In the genomic region with DNA sequence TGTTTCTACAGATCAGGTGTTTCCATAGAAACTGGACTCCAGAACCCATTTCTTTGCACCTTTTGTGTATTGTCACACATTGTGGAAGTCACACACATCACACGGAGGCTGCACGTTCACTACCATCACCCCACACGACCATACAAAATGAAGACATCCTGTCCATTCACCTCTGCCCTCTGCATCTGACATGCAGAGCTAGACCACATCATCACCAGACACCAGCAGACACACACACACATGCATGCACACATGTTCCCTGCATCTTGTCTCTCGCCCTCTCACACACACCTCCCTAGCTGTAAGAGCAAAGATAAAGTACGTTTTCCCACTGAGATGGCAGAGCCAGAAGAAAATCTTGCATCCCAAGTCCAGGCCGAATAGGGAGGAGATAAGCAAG, we compare ENCODE assay signal across 1 cellular context.
TF ChIP-seq lines count a peak whose summit lies in the region.

No MANE protein-coding gene starts in this region.

TF ChIP-seq in GM23338, 12 proteins besides CTCF, POLR2A, EP300 and RAD21 (continued from another document):
- TF ChIP-seq, protein P1, sequence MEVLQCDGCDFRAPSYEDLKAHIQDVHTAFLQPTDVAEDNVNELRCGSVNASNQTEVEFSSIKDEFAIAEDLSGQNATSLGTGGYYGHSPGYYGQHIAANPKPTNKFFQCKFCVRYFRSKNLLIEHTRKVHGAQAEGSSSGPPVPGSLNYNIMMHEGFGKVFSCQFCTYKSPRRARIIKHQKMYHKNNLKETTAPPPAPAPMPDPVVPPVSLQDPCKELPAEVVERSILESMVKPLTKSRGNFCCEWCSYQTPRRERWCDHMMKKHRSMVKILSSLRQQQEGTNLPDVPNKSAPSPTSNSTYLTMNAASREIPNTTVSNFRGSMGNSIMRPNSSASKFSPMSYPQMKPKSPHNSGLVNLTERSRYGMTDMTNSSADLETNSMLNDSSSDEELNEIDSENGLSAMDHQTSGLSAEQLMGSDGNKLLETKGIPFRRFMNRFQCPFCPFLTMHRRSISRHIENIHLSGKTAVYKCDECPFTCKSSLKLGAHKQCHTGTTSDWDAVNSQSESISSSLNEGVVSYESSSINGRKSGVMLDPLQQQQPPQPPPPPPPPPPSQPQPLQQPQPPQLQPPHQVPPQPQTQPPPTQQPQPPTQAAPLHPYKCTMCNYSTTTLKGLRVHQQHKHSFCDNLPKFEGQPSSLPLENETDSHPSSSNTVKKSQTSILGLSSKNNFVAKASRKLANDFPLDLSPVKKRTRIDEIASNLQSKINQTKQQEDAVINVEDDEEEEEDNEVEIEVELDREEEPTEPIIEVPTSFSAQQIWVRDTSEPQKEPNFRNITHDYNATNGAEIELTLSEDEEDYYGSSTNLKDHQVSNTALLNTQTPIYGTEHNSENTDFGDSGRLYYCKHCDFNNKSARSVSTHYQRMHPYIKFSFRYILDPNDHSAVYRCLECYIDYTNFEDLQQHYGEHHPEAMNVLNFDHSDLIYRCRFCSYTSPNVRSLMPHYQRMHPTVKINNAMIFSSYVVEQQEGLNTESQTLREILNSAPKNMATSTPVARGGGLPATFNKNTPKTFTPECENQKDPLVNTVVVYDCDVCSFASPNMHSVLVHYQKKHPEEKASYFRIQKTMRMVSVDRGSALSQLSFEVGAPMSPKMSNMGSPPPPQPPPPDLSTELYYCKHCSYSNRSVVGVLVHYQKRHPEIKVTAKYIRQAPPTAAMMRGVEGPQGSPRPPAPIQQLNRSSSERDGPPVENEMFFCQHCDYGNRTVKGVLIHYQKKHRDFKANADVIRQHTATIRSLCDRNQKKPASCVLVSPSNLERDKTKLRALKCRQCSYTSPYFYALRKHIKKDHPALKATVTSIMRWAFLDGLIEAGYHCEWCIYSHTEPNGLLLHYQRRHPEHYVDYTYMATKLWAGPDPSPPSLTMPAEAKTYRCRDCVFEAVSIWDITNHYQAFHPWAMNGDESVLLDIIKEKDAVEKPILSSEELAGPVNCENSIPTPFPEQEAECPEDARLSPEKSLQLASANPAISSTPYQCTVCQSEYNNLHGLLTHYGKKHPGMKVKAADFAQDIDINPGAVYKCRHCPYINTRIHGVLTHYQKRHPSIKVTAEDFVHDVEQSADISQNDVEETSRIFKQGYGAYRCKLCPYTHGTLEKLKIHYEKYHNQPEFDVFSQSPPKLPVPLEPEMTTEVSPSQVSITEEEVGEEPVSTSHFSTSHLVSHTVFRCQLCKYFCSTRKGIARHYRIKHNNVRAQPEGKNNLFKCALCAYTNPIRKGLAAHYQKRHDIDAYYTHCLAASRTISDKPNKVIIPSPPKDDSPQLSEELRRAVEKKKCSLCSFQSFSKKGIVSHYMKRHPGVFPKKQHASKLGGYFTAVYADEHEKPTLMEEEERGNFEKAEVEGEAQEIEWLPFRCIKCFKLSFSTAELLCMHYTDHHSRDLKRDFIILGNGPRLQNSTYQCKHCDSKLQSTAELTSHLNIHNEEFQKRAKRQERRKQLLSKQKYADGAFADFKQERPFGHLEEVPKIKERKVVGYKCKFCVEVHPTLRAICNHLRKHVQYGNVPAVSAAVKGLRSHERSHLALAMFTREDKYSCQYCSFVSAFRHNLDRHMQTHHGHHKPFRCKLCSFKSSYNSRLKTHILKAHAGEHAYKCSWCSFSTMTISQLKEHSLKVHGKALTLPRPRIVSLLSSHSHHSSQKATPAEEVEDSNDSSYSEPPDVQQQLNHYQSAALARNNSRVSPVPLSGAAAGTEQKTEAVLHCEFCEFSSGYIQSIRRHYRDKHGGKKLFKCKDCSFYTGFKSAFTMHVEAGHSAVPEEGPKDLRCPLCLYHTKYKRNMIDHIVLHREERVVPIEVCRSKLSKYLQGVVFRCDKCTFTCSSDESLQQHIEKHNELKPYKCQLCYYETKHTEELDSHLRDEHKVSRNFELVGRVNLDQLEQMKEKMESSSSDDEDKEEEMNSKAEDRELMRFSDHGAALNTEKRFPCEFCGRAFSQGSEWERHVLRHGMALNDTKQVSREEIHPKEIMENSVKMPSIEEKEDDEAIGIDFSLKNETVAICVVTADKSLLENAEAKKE (CRISPR knock-in tag; IDR thresholded peaks at IDR 0.05): no peak
- no peak for TF ChIP-seq POLR2AphosphoS5 (IDR thresholded peaks at IDR 0.05; ENCODE audit: low read depth)
- TF ChIP-seq ETS1 (IDR thresholded peaks at IDR 0.05): no peak
